In genomic region chr11:84212467-84213390, GRCh38 we compare ENCODE assay signal across 23 cellular contexts.
A peak's percentile ranks its signal among the peaks of the same experiment; 100 is the strongest.
DNase-seq lines count a peak whose midpoint lies in the region; TF ChIP-seq lines count a peak whose summit lies in the region.
"Had no signal": no experiment of that assay in that cellular context is flagged by ENCODE, and none has a peak within 500 bp of the region (broad histone marks: within the 10 kb centered on the region; RNA-seq: fewer than 3 reads in every experiment).

No MANE protein-coding gene starts in this region.

- DNase-seq in NCI-H510A treated with DMSO at 0.1 percent for 48 hours (lab: John Stamatoyannopoulos, UW) (peak; percentile 11), NCI-H510A (lab: John Stamatoyannopoulos, UW) (no peak), RPMI7951 (ENCODE audit: low read depth) (peak; percentile 44), globus pallidus (ENCODE audit: low spot score) (peak; percentile 38), epidermal melanocyte (ENCODE audit: insufficient read length, low spot score) (no peak), glutamatergic neuron (no peak), NCI-H1694 (lab: John Stamatoyannopoulos, UW) (no peak)
- no peak for DNase-seq in stimulated activated naive CD4-positive, alpha-beta T cell (lab: John Stamatoyannopoulos, UW)
- DNase-seq: 8988T; activated CD4-positive, alpha-beta T cell treated with anti-CD3 and anti-CD28 coated beads for 48 hours; activated naive CD8-positive, alpha-beta T cell treated with anti-CD3 and anti-CD28 coated beads, Interleukin-2, amount 10 ng/mL, durations not matched to agents 7 days and 5 days; BE2C; colonic mucosa; immature natural killer cell; NCI-H187 treated with DMSO at 0.1 percent for 48 hours; NCI-H446; stimulated activated CD4-positive, alpha-beta T cell treated with anti-CD3 and anti-CD28 coated beads, Interleukin-4, amount 100 ng/mL, for 1 hour; stimulated activated naive CD8-positive, alpha-beta T cell treated with anti-CD3 and anti-CD28 coated beads, Interleukin-15, amount 100 ng/mL, for 72 hours; T-cell had no signal

- no peak overlapping the region for H3K4me3 Mint-ChIP-seq in glutamatergic neuron (ENCODE audit: unreplicated experiment)
- H3K4me3 Mint-ChIP-seq: activated naive CD8-positive, alpha-beta T cell treated with anti-CD3 and anti-CD28 coated beads, Interleukin-2, amount 10 ng/mL, durations not matched to agents 7 days and 5 days; activated T-helper 17 cell treated with anti-CD3 and anti-CD28 coated beads, Interleukin-2, amount 50 U/mL, for 72 hours; immature natural killer cell; stimulated activated naive CD8-positive, alpha-beta T cell treated with anti-CD3 and anti-CD28 coated beads, Interleukin-15, amount 100 ng/mL, for 72 hours; T-cell; type B pancreatic cell had no signal

- no peaks in the 10 kb centered on the region for H3K9me3 Mint-ChIP-seq in glutamatergic neuron (ENCODE audit: unreplicated experiment)
- H3K9me3 Mint-ChIP-seq: brain had no signal

- H3K36me3 Mint-ChIP-seq in glutamatergic neuron (ENCODE audit: unreplicated experiment) = no peaks in the 10 kb centered on the region
- H3K36me3 Mint-ChIP-seq: activated naive CD8-positive, alpha-beta T cell treated with anti-CD3 and anti-CD28 coated beads, Interleukin-2, amount 10 ng/mL, durations not matched to agents 7 days and 5 days; brain; IgD-negative memory B cell; immature natural killer cell; T-cell; type B pancreatic cell had no signal

- no peak for TF ChIP-seq CTCF in glutamatergic neuron (IDR thresholded peaks at IDR 0.05; ENCODE audit: partially characterized antibody, unreplicated experiment)

- H3K27me3 Mint-ChIP-seq in glutamatergic neuron (ENCODE audit: unreplicated experiment) = peaks cover 1% of the 10 kb centered on the region
- H3K27me3 Mint-ChIP-seq: activated naive CD8-positive, alpha-beta T cell treated with anti-CD3 and anti-CD28 coated beads, Interleukin-2, amount 10 ng/mL, durations not matched to agents 7 days and 5 days; activated T-helper 17 cell treated with anti-CD3 and anti-CD28 coated beads, Interleukin-2, amount 50 U/mL, for 72 hours; brain; IgD-negative memory B cell; stimulated activated naive CD8-positive, alpha-beta T cell treated with anti-CD3 and anti-CD28 coated beads, Interleukin-15, amount 100 ng/mL, for 72 hours; T-cell had no signal

- H3K27ac Mint-ChIP-seq in glutamatergic neuron (ENCODE audit: unreplicated experiment) = no peak overlapping the region
- H3K27ac Mint-ChIP-seq: activated naive CD8-positive, alpha-beta T cell treated with anti-CD3 and anti-CD28 coated beads, Interleukin-2, amount 10 ng/mL, durations not matched to agents 7 days and 5 days; activated T-helper 17 cell treated with anti-CD3 and anti-CD28 coated beads, Interleukin-2, amount 50 U/mL, for 72 hours; IgD-negative memory B cell; immature natural killer cell; stimulated activated naive CD8-positive, alpha-beta T cell treated with anti-CD3 and anti-CD28 coated beads, Interleukin-15, amount 100 ng/mL, for 72 hours; T-cell; type B pancreatic cell had no signal

- H3K4me1 Mint-ChIP-seq in glutamatergic neuron (ENCODE audit: low read depth, unreplicated experiment) = no peaks in the 10 kb centered on the region
- H3K4me1 Mint-ChIP-seq: activated naive CD8-positive, alpha-beta T cell treated with anti-CD3 and anti-CD28 coated beads, Interleukin-2, amount 10 ng/mL, durations not matched to agents 7 days and 5 days; activated T-helper 17 cell treated with anti-CD3 and anti-CD28 coated beads, Interleukin-2, amount 50 U/mL, for 72 hours; IgD-negative memory B cell; immature natural killer cell; stimulated activated naive CD8-positive, alpha-beta T cell treated with anti-CD3 and anti-CD28 coated beads, Interleukin-15, amount 100 ng/mL, for 72 hours; T-cell had no signal

Comparison
In these comparisons a context has a peak if more than half of its experiments do, and no peak if none do; other contexts are left out.
1. DNase-seq: peak in NCI-H510A treated with DMSO at 0.1 percent for 48 hours (single experiment), RPMI7951 (single experiment) and globus pallidus (single experiment); none in NCI-H510A (single experiment), epidermal melanocyte (single experiment), glutamatergic neuron (single experiment), stimulated activated naive CD4-positive, alpha-beta T cell (0 of 6) and NCI-H1694 (single experiment).